In the genomic region with DNA sequence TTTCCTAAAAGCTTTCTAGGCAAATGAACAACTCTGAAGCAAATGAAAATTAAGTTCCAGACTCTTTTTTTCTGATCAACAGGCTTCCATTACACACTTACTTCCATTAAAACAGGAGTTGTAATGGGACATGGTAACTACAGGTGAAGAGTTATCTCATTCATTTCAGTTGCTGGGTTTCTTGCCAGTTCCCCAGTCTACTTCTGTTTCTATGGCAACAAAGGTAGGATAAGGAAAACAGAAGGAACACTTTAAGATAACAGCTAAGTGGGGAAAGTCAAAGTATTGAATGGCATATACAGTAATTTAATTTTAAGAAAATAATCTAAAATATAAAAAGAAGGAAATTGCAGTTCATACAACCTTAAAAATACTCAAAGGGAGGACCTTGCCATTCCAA, we compare ENCODE assay signal across 28 cellular contexts. TPM values are rescaled to one million over a fixed set of nuclear protein-coding genes. Genes with fewer than 3 reads are reported as not detected.
DNase-seq lines count a peak whose midpoint lies in the region; ATAC-seq, FAIRE-seq and TF ChIP-seq lines count a peak whose summit lies in the region.
"Had no signal": no experiment of that assay in that cellular context is flagged by ENCODE, and none has a peak within 500 bp of the region (broad histone marks: within the 10 kb centered on the region; RNA-seq: fewer than 3 reads in every experiment).

No MANE protein-coding gene starts in this region.

- H3K27ac Mint-ChIP-seq in mesothelial cell of epicardium = peak overlapping the region; percentile 47
- H3K27ac Mint-ChIP-seq: CD4-positive, CD25-positive, alpha-beta regulatory T cell had no signal

- intact Hi-C loops in K562 (cut with micrococcal nuclease) = no loop called here

- no peaks in the 10 kb centered on the region for H3K9me1 ChIP-seq in K562 (ENCODE audit: control insufficient read depth, insufficient read depth, low read length)

- CTCF ChIA-PET in K562 (lab: Yijun Ruan, JAX; ENCODE audit: low intra/inter-chr PET ratio) = no interaction called here

- no peak overlapping the region for H3K27ac ChIP-seq in K562 (ENCODE audit: extremely low read depth, low read depth, low read length)
- H3K27ac ChIP-seq: BLaER1, PC-9, SJCRH30 had no signal

- H3K9me3 Mint-ChIP-seq in mesothelial cell of epicardium = peaks cover 5% of the 10 kb centered on the region

- H3K9ac ChIP-seq in K562 (ENCODE audit: insufficient read depth in 1 of 2, low read depth in 2 of 2, low read length in 2 of 2) = no peak overlapping the region
- H3K9ac ChIP-seq: BLaER1 had no signal

- no peak for TF ChIP-seq EP300 in K562 (IDR thresholded peaks at IDR 0.05; ENCODE audit: low read length)

- no peak overlapping the region for H2AFZ ChIP-seq in K562 (ENCODE audit: low read depth, low read length)
- H2AFZ ChIP-seq: PC-9 had no signal

- no TSS peak for BruUV-seq in K562 (replicated peaks; lab: Mats Ljungman, UMichigan)

- H3K9me3 ChIP-seq in K562 (replicated peaks; ENCODE audit: control insufficient read depth, insufficient read depth, low read depth, low read length) = no peaks in the 10 kb centered on the region
- H3K9me3 ChIP-seq: BLaER1, MG63, SJCRH30 had no signal

- POLR2A ChIA-PET in K562 (lab: Yijun Ruan, JAX) = interaction anchor here (1.1 to 1.6 kb wide), 2 partner anchors 19 to 34 kb away, joined by 3 to 4 read pairs; no protein-coding TSS in a partner anchor

- DNase-seq in NCI-H2196 (lab: John Stamatoyannopoulos, UW; ENCODE audit: unreplicated experiment) (peak; percentile 7), NCI-H2196 treated with DMSO at 0.1 percent for 48 hours (lab: John Stamatoyannopoulos, UW; ENCODE audit: unreplicated experiment) (no peak), K562 (ENCODE audit: extremely low read depth in 1 of 4, low spot score in 3 of 4) (peak in 2 of 4 experiments; percentile 27 to 29), mesothelial cell of epicardium (ENCODE audit: low spot score in 2 of 2, unreplicated experiment in 2 of 2) (no peak), NCI-H510A treated with DMSO at 0.1 percent for 48 hours (lab: John Stamatoyannopoulos, UW) (no peak), MV-4-11 (lab: John Stamatoyannopoulos, UW) (no peak)
- no peak for DNase-seq in activated CD4-positive, CD25-positive, alpha-beta regulatory T cell (lab: John Stamatoyannopoulos, UW)
- DNase-seq: CD4-positive, CD25-positive, alpha-beta regulatory T cell; DMS79; EL; GDM1; HCEC 1CT; Kasumi-1; MG63; NCI-H1092; NCI-H1417 treated with DMSO at 0.1 percent for 48 hours; NCI-H1694 treated with DMSO at 0.1 percent for 48 hours; NCI-H2081; NCI-H2171 treated with DMSO at 0.1 percent for 48 hours; NCI-H446 treated with DMSO at 0.1 percent for 48 hours; NCI-H526 treated with DMSO at 0.1 percent for 48 hours; PC-9; SJCRH30 had no signal

- H3K4me1 Mint-ChIP-seq in mesothelial cell of epicardium = peaks cover 6% of the 10 kb centered on the region
- H3K4me1 Mint-ChIP-seq: CD4-positive, CD25-positive, alpha-beta regulatory T cell had no signal

- ATAC-seq in K562 = no peak
- ATAC-seq: GM12878, HepG2, Right ventricle myocardium inferior had no signal

- no peak overlapping the region for H3K4me3 Mint-ChIP-seq in mesothelial cell of epicardium
- H3K4me3 Mint-ChIP-seq: CD4-positive, CD25-positive, alpha-beta regulatory T cell had no signal

- H3K4me1 ChIP-seq in K562 (replicated peaks in 1 of 2; ENCODE audit: control insufficient read depth in 2 of 2, insufficient read depth in 2 of 2, low read length in 2 of 2) = no peaks in the 10 kb centered on the region; a peak in 1 of 5 replicates
- H3K4me1 ChIP-seq: BLaER1, SJCRH30 had no signal

- no peaks in the 10 kb centered on the region for H3K27me3 ChIP-seq in K562 (ENCODE audit: control insufficient read depth in 2 of 2, insufficient read depth in 2 of 2, low read length in 2 of 2)
- H3K27me3 ChIP-seq: BLaER1, MG63, SJCRH30 had no signal

- H3K4me3 ChIP-seq in K562 = no peak overlapping the region
- H3K4me3 ChIP-seq: BLaER1, GM12878, MG63, PC-9, SJCRH30 had no signal

- no peak overlapping the region for H3K4me2 ChIP-seq in K562 (ENCODE audit: insufficient read depth, low read length)
- H3K4me2 ChIP-seq: BLaER1, PC-9 had no signal

- H4K20me1 ChIP-seq in K562 (replicated peaks; ENCODE audit: control insufficient read depth, insufficient read depth, low read length) = no peaks in the 10 kb centered on the region

- H3K36me3 ChIP-seq in K562 (ENCODE audit: control insufficient read depth, insufficient read depth, low read length) = no peaks in the 10 kb centered on the region
- H3K36me3 ChIP-seq: MG63, SJCRH30 had no signal

- in situ Hi-C loops in K562 (cut with MboI) = no loop called here

- TF ChIP-seq CTCF in K562 (IDR thresholded peaks at IDR 0.05 in 2 of 3, conservative IDR thresholded peaks at IDR 0.05 in 1 of 3; ENCODE audit: insufficient read depth in 2 of 3, low read depth in 1 of 3, low read length in 3 of 3) (no peak), mesothelial cell of epicardium (IDR thresholded peaks at IDR 0.05; ENCODE audit: unreplicated experiment) (no peak)

- no peak for TF ChIP-seq RAD21 in K562 (CRISPR knock-in tag; conservative IDR thresholded peaks at IDR 0.05 in 1 of 2, IDR thresholded peaks at IDR 0.05 in 1 of 2)

- FAIRE-seq in K562 (lab: Jason Lieb, UNC) = no peak
- FAIRE-seq: GM12878, H1, HepG2 had no signal

- no peaks in the 10 kb centered on the region for H3K27me3 Mint-ChIP-seq in mesothelial cell of epicardium (ENCODE audit: low read depth)
- H3K27me3 Mint-ChIP-seq: CD4-positive, CD25-positive, alpha-beta regulatory T cell had no signal

- no peak for TF ChIP-seq POLR2A in K562 (conservative IDR thresholded peaks at IDR 0.05)

- H3K36me3 Mint-ChIP-seq in mesothelial cell of epicardium = peaks cover 5% of the 10 kb centered on the region
- H3K36me3 Mint-ChIP-seq: CD4-positive, CD25-positive, alpha-beta regulatory T cell had no signal

- no peaks in the 10 kb centered on the region for H3K79me2 ChIP-seq in K562 (ENCODE audit: control insufficient read depth, insufficient read depth, low read length)

TF ChIP-seq in K562, 482 proteins besides CTCF, POLR2A, EP300 and RAD21:
- TF ChIP-seq POLR2H (tag; IDR thresholded peaks at IDR 0.05; ENCODE audit: low read depth) (0 out of 2 replicates have a peak, but pooled peaks have one; percentile 45), ZNF134 (CRISPR knock-in tag; conservative IDR thresholded peaks at IDR 0.05) (no peak), FOXJ2 (tag; IDR thresholded peaks at IDR 0.05) (peak; percentile 96), SP1 (CRISPR knock-in tag; IDR thresholded peaks at IDR 0.05) (no peak), CTBP1 (IDR thresholded peaks at IDR 0.05; ENCODE audit: borderline replicate concordance) (peak; percentile 35; the same call in 1 of the 2 replicates), RFX1 (IDR thresholded peaks at IDR 0.05) (peak; percentile 92)
- TF ChIP-seq, protein P1, sequence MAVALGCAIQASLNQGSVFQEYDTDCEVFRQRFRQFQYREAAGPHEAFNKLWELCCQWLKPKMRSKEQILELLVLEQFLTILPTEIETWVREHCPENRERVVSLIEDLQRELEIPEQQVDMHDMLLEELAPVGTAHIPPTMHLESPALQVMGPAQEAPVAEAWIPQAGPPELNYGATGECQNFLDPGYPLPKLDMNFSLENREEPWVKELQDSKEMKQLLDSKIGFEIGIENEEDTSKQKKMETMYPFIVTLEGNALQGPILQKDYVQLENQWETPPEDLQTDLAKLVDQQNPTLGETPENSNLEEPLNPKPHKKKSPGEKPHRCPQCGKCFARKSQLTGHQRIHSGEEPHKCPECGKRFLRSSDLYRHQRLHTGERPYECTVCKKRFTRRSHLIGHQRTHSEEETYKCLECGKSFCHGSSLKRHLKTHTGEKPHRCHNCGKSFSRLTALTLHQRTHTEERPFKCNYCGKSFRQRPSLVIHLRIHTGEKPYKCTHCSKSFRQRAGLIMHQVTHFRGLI (CRISPR knock-in tag; IDR thresholded peaks at IDR 0.05) = no peak
- TF ChIP-seq, protein P2, sequence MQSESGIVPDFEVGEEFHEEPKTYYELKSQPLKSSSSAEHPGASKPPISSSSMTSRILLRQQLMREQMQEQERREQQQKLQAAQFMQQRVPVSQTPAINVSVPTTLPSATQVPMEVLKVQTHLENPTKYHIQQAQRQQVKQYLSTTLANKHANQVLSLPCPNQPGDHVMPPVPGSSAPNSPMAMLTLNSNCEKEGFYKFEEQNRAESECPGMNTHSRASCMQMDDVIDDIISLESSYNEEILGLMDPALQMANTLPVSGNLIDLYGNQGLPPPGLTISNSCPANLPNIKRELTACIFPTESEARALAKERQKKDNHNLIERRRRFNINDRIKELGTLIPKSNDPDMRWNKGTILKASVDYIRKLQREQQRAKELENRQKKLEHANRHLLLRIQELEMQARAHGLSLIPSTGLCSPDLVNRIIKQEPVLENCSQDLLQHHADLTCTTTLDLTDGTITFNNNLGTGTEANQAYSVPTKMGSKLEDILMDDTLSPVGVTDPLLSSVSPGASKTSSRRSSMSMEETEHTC (IDR thresholded peaks at IDR 0.05) = no peak

RNA-seq across cellular contexts. Expression of a gene that starts 25.1 kb away (rescaled TPM):
- total RNA-seq in K562 (2011; cell fraction: chromatin; rRNA removed; ENCODE audit: low replicate concordance) = 47.7 and 122 TPM in 2 replicates
- total RNA-seq in K562 (2011; cell fraction: nucleolus; rRNA removed) = 18.2 and 25.5 TPM in 2 replicates
- total RNA-seq in K562 (2011; cell fraction: nucleoplasm; rRNA removed) = 38.1 and 47.5 TPM in 2 replicates
- total RNA-seq in K562 (2014; rRNA removed) = 15.1 and 16.2 TPM in 2 replicates
- total RNA-seq in K562 (2014; rRNA removed; fragmentation: Illumina TruSeq; extraction: Trizol) = 30.7 and 33.1 TPM in 2 replicates
- 38.6 and 39.4 TPM in 2 replicates for total RNA-seq in K562 (2015; rRNA removed; fragmentation: Illumina TruSeq; extraction: Trizol)
- total RNA-seq in K562 (2021) = 18.7 and 19.7 TPM in 2 replicates
- 19.8 and 20.9 TPM in 2 replicates for polyA plus RNA-seq in K562 (2011; rRNA removed)
- polyA plus RNA-seq in K562 (2011; cell fraction: cytosol; rRNA removed) = 7.0 and 11.9 TPM in 2 replicates
- polyA plus RNA-seq in K562 (2011; cell fraction: nucleus; rRNA removed) = 39.3 and 42.1 TPM in 2 replicates
- polyA plus RNA-seq in K562 (2012) = 11.6 and 14.6 TPM in 2 replicates
- 16.9 and 20.0 TPM in 2 replicates for polyA plus RNA-seq in K562 (2014; fragmentation: Illumina TruSeq; extraction: Trizol)
- polyA plus RNA-seq in K562 (2014; fragmentation: Nextera tagmentation; extraction: Ambion mirVana) = 1 to 10 TPM; 7.5 to 8.1 TPM
- 14.2 and 21.4 TPM in 2 replicates for polyA plus RNA-seq in K562 (2014; rRNA removed)
- 56.8 and 85.7 TPM in 2 replicates for polyA minus RNA-seq in K562 (2011; rRNA and poly(A)+ RNA removed)
- 13.4 and 18.4 TPM in 2 replicates for polyA minus RNA-seq in K562 (2011; cell fraction: cytosol; rRNA and poly(A)+ RNA removed)
- 45.0 and 103 TPM in 2 replicates for polyA minus RNA-seq in K562 (2011; cell fraction: nucleus; rRNA and poly(A)+ RNA removed)
- total RNA-seq in mesothelial cell of epicardium = 135 to 143 TPM (median 141 TPM) in 3 replicates
